Comparison of ENCODE assay signal across 21 cellular contexts in genomic region chr2:241942416-241943208, GRCh38.
DNase-seq lines count a peak whose midpoint lies in the region; ATAC-seq and TF ChIP-seq lines count a peak whose summit lies in the region.
"Had no signal": no experiment of that assay in that cellular context is flagged by ENCODE, and none has a peak within 500 bp of the region (broad histone marks: within the 10 kb centered on the region; RNA-seq: fewer than 3 reads in every experiment).

No MANE protein-coding gene starts in this region.

- H3K4me3 ChIP-seq in left ventricle myocardium inferior (no peak overlapping the region), endodermal cell (ENCODE audit: low read length) (no peak overlapping the region)
- H3K4me3 ChIP-seq: SK-N-MC had no signal

- H3K9me3 Mint-ChIP-seq in endodermal cell: peaks cover 14% of the 10 kb centered on the region
- H3K9me3 Mint-ChIP-seq in mesothelial cell of epicardium: peaks cover 11% of the 10 kb centered on the region

- H3K4me1 Mint-ChIP-seq in endodermal cell: no peaks in the 10 kb centered on the region
- no peaks in the 10 kb centered on the region for H3K4me1 Mint-ChIP-seq in mesothelial cell of epicardium

- H3K27ac Mint-ChIP-seq in endodermal cell: no peak overlapping the region
- no peak overlapping the region for H3K27ac Mint-ChIP-seq in mesothelial cell of epicardium
- H3K27ac Mint-ChIP-seq: HFFc6 had no signal

- H3K9me3 ChIP-seq in left ventricle myocardium inferior (replicated peaks) (no peaks in the 10 kb centered on the region), endodermal cell (ENCODE audit: control insufficient read depth, low read length) (peaks cover 10% of the 10 kb centered on the region)

- H3K9ac ChIP-seq in endodermal cell (ENCODE audit: extremely low read depth, low read length, poor library complexity, severe bottlenecking): no peak overlapping the region

- ATAC-seq in HG03139 (IDR thresholded peaks at IDR 0.05; ENCODE audit: unreplicated experiment) (no peak), GM19035 (IDR thresholded peaks at IDR 0.05; ENCODE audit: unreplicated experiment) (no peak)

- peaks cover 29% of the 10 kb centered on the region for H3K27me3 Mint-ChIP-seq in endodermal cell (ENCODE audit: insufficient read depth)
- peaks cover 29% of the 10 kb centered on the region for H3K27me3 Mint-ChIP-seq in mesothelial cell of epicardium (ENCODE audit: low read depth)

- 92 to 94% methylated on average over 15 to 19 of the region's 19 CpGs for WGBS in endodermal cell (ENCODE audit: insufficient coverage in 1 of 2, insufficient read length in 1 of 2), 2 experiments

- H3K4me3 Mint-ChIP-seq in endodermal cell (no peak overlapping the region), mesothelial cell of epicardium (no peak overlapping the region)
- H3K4me3 Mint-ChIP-seq: HFFc6 had no signal

- H3K27ac ChIP-seq in left ventricle myocardium inferior (replicated peaks) (no peak overlapping the region), endodermal cell (ENCODE audit: low read depth, low read length) (no peak overlapping the region)
- H3K27ac ChIP-seq: RWPE1, SK-N-MC had no signal

- intact Hi-C loops in cardiac septum (cut with DNase I) (no loop called here), left ventricle myocardium inferior (cut with micrococcal nuclease) (no loop called here), posterior vena cava (cut with DNase I) (no loop called here)

- H3K4me1 ChIP-seq in left ventricle myocardium inferior (no peaks in the 10 kb centered on the region), endodermal cell (ENCODE audit: control insufficient read depth, insufficient read depth, low read length) (no peaks in the 10 kb centered on the region)

- H3K36me3 Mint-ChIP-seq in endodermal cell (ENCODE audit: low read depth) (no peaks in the 10 kb centered on the region), mesothelial cell of epicardium (peaks cover 3% of the 10 kb centered on the region)

- TF ChIP-seq CTCF in left ventricle myocardium inferior (IDR thresholded peaks at IDR 0.05; ENCODE audit: borderline replicate concordance) (no peak), endodermal cell (conservative IDR thresholded peaks at IDR 0.05) (no peak), mesothelial cell of epicardium (IDR thresholded peaks at IDR 0.05; ENCODE audit: unreplicated experiment) (no peak)

- H3K27me3 ChIP-seq in left ventricle myocardium inferior (ENCODE audit: low read depth): peaks cover 14% of the 10 kb centered on the region
- no peaks in the 10 kb centered on the region for H3K27me3 ChIP-seq in endodermal cell (ENCODE audit: control insufficient read depth, insufficient read depth, low read length, poor library complexity, severe bottlenecking)

- peak; percentile 51 for DNase-seq in cardiac septum (ENCODE audit: low spot score)
- DNase-seq in left ventricle myocardium inferior: no peak
- DNase-seq in endodermal cell: peak; percentile 34
- DNase-seq in posterior vena cava (ENCODE audit: low spot score): peak; percentile 38
- no peak for DNase-seq in mesothelial cell of epicardium (ENCODE audit: low spot score in 2 of 2, unreplicated experiment in 2 of 2)
- no peak for DNase-seq in superior temporal gyrus (ENCODE audit: extremely low spot score)
- DNase-seq: DMS53; GDM1; HFFc6; KG1; NCI-H1105; NCI-H2029 treated with DMSO at 0.1 percent for 48 hours; NCI-H345; NCI-H524; NCI-H774; NK-92 treated with Interleukin-12 subunit alpha and Interleukin-12 subunit beta, amount 100 ng/mL, for 24 hours; SHP77 treated with DMSO at 0.1 percent for 48 hours had no signal

- H3K36me3 ChIP-seq in left ventricle myocardium inferior (no peaks in the 10 kb centered on the region), endodermal cell (ENCODE audit: control insufficient read depth, insufficient read depth, low read length) (no peaks in the 10 kb centered on the region)

Comparison
In these comparisons a context has a peak if more than half of its experiments do, and no peak if none do; other contexts are left out.
1. DNase-seq: peak in cardiac septum (single experiment), endodermal cell (single experiment) and posterior vena cava (single experiment); none in left ventricle myocardium inferior (single experiment), mesothelial cell of epicardium (0 of 2) and superior temporal gyrus (single experiment).